In genomic region chr18:49944681-49945080, GRCh38 we compare ENCODE assay signal across 10 cellular contexts.
A peak's percentile ranks its signal among the peaks of the same experiment; 100 is the strongest.
DNase-seq lines count a peak whose midpoint lies in the region; ATAC-seq and TF ChIP-seq lines count a peak whose summit lies in the region.
"Had no signal": no experiment of that assay in that cellular context is flagged by ENCODE, and none has a peak within 500 bp of the region (broad histone marks: within the 10 kb centered on the region; RNA-seq: fewer than 3 reads in every experiment).

No MANE protein-coding gene starts in this region.

- in situ Hi-C loops in Panc1 (cut with HindIII; ENCODE audit: low pct_unique_long_range_greater_than_20kb, low sequenced_read_pairs) = no loop called here

- DNase-seq in left ventricle myocardium inferior (no peak), cardiac septum (ENCODE audit: low spot score) (no peak), Panc1 (ENCODE audit: low read depth, low spot score) (no peak), glomerular visceral epithelial cell (ENCODE audit: extremely low spot score) (peak; percentile 18), thyroid gland (peak; percentile 9 to 21)
- DNase-seq: NCI-H446, uterus had no signal

- WGBS in thyroid gland, 2 donors = 66 to 77% methylated on average over 8 of the region's 8 CpGs

- POLR2A ChIA-PET in Panc1 (lab: Charles Lee) = no interaction called here

- H3K36me3 ChIP-seq in left ventricle myocardium inferior = no peaks in the 10 kb centered on the region
- H3K36me3 ChIP-seq in Panc1 (ENCODE audit: control insufficient read depth, insufficient read depth, low read length) = no peaks in the 10 kb centered on the region
- no peaks in the 10 kb centered on the region for H3K36me3 ChIP-seq in thyroid gland
- H3K36me3 ChIP-seq: uterus had no signal

- no peak for ATAC-seq in Panc1
- ATAC-seq in HG02763 (IDR thresholded peaks at IDR 0.05; ENCODE audit: unreplicated experiment) = no peak
- ATAC-seq in GM21786 (IDR thresholded peaks at IDR 0.05; ENCODE audit: unreplicated experiment) = no peak
- ATAC-seq in HG03571 (IDR thresholded peaks at IDR 0.05; ENCODE audit: unreplicated experiment) = no peak

- TF ChIP-seq CTCF in left ventricle myocardium inferior (IDR thresholded peaks at IDR 0.05; ENCODE audit: borderline replicate concordance) (peak; percentile 41), Panc1 (IDR thresholded peaks at IDR 0.05) (peak; percentile 16; the same call in 1 of the 2 replicates), thyroid gland (IDR thresholded peaks at IDR 0.05) (peak in 2 of 6 experiments; percentile 25 to 32)

- intact Hi-C loops in left ventricle myocardium inferior (cut with micrococcal nuclease) = no loop called here
- intact Hi-C loops in cardiac septum (cut with DNase I) = no loop called here
- intact Hi-C loops in Panc1 (cut with micrococcal nuclease; ENCODE audit: unreplicated experiment) = no loop called here
- intact Hi-C loops in thyroid gland (cut with DNase I) = no loop called here

- H3K4me3 ChIP-seq in left ventricle myocardium inferior = no peak overlapping the region
- H3K4me3 ChIP-seq in Panc1 (ENCODE audit: low read depth in 2 of 2, low read length in 2 of 2) = no peak overlapping the region
- no peak overlapping the region for H3K4me3 ChIP-seq in thyroid gland (replicated peaks in 1 of 3)
- H3K4me3 ChIP-seq: uterus had no signal

- H3K27ac ChIP-seq in left ventricle myocardium inferior (replicated peaks) (no peak overlapping the region), Panc1 (ENCODE audit: low read length) (no peak overlapping the region), thyroid gland (no peak overlapping the region)
- H3K27ac ChIP-seq: uterus had no signal

- H3K9me3 ChIP-seq in left ventricle myocardium inferior (replicated peaks) (no peaks in the 10 kb centered on the region), Panc1 (ENCODE audit: control insufficient read depth, insufficient read depth, low read depth, low read length) (no peaks in the 10 kb centered on the region), thyroid gland (no peaks in the 10 kb centered on the region)
- H3K9me3 ChIP-seq: uterus had no signal

- TF ChIP-seq POLR2A in thyroid gland (IDR thresholded peaks at IDR 0.05) = no peak

- peaks cover 33% of the 10 kb centered on the region for H3K27me3 ChIP-seq in left ventricle myocardium inferior (ENCODE audit: low read depth)
- H3K27me3 ChIP-seq in Panc1 (ENCODE audit: control insufficient read depth, insufficient read depth, low read length) = no peaks in the 10 kb centered on the region
- H3K27me3 ChIP-seq in thyroid gland = no peaks in the 10 kb centered on the region
- H3K27me3 ChIP-seq: uterus had no signal

- CTCF ChIA-PET in Panc1 (lab: Charles Lee) = no interaction called here

- H3K4me1 ChIP-seq in left ventricle myocardium inferior (no peaks in the 10 kb centered on the region), Panc1 (ENCODE audit: control insufficient read depth, insufficient read depth, low read length) (no peaks in the 10 kb centered on the region), thyroid gland (no peaks in the 10 kb centered on the region)
- H3K4me1 ChIP-seq: uterus had no signal

- no TSS peak for BruUV-seq in Panc1 (replicated peaks; lab: Mats Ljungman, UMichigan)

Comparison
In these comparisons a context has a peak if more than half of its experiments do, and no peak if none do; other contexts are left out.
1. DNase-seq: peak in glomerular visceral epithelial cell (single experiment) and thyroid gland (2 of 2); none in left ventricle myocardium inferior (single experiment), cardiac septum (single experiment) and Panc1 (single experiment).